In genomic region chr16:89805136-89805905, GRCh38 we compare ENCODE assay signal across 2 cellular contexts.
A peak's percentile ranks its signal among the peaks of the same experiment; 100 is the strongest.
TF ChIP-seq lines count a peak whose summit lies in the region.

No MANE protein-coding gene starts in this region.

TF ChIP-seq in K562, 482 proteins besides CTCF, POLR2A, EP300 and RAD21:
- peak; percentile 23; the same call in 1 of the 2 replicates for TF ChIP-seq POLR2G (IDR thresholded peaks at IDR 0.05; ENCODE audit: low read depth, low read length)
- no peak for TF ChIP-seq KLF13 (tag; IDR thresholded peaks at IDR 0.05; ENCODE audit: borderline replicate concordance, low read depth)
- no peak for TF ChIP-seq NFRKB (IDR thresholded peaks at IDR 0.05; ENCODE audit: low read depth)
- no peak for TF ChIP-seq ILF3 (IDR thresholded peaks at IDR 0.05; ENCODE audit: borderline replicate concordance)
- TF ChIP-seq, protein P1, sequence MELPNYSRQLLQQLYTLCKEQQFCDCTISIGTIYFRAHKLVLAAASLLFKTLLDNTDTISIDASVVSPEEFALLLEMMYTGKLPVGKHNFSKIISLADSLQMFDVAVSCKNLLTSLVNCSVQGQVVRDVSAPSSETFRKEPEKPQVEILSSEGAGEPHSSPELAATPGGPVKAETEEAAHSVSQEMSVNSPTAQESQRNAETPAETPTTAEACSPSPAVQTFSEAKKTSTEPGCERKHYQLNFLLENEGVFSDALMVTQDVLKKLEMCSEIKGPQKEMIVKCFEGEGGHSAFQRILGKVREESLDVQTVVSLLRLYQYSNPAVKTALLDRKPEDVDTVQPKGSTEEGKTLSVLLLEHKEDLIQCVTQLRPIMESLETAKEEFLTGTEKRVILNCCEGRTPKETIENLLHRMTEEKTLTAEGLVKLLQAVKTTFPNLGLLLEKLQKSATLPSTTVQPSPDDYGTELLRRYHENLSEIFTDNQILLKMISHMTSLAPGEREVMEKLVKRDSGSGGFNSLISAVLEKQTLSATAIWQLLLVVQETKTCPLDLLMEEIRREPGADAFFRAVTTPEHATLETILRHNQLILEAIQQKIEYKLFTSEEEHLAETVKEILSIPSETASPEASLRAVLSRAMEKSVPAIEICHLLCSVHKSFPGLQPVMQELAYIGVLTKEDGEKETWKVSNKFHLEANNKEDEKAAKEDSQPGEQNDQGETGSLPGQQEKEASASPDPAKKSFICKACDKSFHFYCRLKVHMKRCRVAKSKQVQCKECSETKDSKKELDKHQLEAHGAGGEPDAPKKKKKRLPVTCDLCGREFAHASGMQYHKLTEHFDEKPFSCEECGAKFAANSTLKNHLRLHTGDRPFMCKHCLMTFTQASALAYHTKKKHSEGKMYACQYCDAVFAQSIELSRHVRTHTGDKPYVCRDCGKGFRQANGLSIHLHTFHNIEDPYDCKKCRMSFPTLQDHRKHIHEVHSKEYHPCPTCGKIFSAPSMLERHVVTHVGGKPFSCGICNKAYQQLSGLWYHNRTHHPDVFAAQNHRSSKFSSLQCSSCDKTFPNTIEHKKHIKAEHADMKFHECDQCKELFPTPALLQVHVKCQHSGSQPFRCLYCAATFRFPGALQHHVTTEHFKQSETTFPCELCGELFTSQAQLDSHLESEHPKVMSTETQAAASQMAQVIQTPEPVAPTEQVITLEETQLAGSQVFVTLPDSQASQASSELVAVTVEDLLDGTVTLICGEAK (IDR thresholded peaks at IDR 0.05), result no peak
- TF ChIP-seq, protein P1 (CRISPR knock-in tag; IDR thresholded peaks at IDR 0.05), result no peak
- no peak for TF ChIP-seq EP400 (IDR thresholded peaks at IDR 0.05)
- TF ChIP-seq ZNF143 (CRISPR knock-in tag; IDR thresholded peaks at IDR 0.05), result no peak
- peak; percentile 32; the same call in 1 of the 2 replicates for TF ChIP-seq RBFOX2 (IDR thresholded peaks at IDR 0.05; ENCODE audit: low read depth, low read length)
- TF ChIP-seq, protein P2, sequence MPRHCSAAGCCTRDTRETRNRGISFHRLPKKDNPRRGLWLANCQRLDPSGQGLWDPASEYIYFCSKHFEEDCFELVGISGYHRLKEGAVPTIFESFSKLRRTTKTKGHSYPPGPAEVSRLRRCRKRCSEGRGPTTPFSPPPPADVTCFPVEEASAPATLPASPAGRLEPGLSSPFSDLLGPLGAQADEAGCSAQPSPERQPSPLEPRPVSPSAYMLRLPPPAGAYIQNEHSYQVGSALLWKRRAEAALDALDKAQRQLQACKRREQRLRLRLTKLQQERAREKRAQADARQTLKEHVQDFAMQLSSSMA (CRISPR knock-in tag; IDR thresholded peaks at IDR 0.05), result no peak
- no peak for TF ChIP-seq ZNF282 (CRISPR knock-in tag; IDR thresholded peaks at IDR 0.05)

TF ChIP-seq in HepG2, 621 proteins besides CTCF, POLR2A, EP300 and RAD21:
- TF ChIP-seq, protein P3, sequence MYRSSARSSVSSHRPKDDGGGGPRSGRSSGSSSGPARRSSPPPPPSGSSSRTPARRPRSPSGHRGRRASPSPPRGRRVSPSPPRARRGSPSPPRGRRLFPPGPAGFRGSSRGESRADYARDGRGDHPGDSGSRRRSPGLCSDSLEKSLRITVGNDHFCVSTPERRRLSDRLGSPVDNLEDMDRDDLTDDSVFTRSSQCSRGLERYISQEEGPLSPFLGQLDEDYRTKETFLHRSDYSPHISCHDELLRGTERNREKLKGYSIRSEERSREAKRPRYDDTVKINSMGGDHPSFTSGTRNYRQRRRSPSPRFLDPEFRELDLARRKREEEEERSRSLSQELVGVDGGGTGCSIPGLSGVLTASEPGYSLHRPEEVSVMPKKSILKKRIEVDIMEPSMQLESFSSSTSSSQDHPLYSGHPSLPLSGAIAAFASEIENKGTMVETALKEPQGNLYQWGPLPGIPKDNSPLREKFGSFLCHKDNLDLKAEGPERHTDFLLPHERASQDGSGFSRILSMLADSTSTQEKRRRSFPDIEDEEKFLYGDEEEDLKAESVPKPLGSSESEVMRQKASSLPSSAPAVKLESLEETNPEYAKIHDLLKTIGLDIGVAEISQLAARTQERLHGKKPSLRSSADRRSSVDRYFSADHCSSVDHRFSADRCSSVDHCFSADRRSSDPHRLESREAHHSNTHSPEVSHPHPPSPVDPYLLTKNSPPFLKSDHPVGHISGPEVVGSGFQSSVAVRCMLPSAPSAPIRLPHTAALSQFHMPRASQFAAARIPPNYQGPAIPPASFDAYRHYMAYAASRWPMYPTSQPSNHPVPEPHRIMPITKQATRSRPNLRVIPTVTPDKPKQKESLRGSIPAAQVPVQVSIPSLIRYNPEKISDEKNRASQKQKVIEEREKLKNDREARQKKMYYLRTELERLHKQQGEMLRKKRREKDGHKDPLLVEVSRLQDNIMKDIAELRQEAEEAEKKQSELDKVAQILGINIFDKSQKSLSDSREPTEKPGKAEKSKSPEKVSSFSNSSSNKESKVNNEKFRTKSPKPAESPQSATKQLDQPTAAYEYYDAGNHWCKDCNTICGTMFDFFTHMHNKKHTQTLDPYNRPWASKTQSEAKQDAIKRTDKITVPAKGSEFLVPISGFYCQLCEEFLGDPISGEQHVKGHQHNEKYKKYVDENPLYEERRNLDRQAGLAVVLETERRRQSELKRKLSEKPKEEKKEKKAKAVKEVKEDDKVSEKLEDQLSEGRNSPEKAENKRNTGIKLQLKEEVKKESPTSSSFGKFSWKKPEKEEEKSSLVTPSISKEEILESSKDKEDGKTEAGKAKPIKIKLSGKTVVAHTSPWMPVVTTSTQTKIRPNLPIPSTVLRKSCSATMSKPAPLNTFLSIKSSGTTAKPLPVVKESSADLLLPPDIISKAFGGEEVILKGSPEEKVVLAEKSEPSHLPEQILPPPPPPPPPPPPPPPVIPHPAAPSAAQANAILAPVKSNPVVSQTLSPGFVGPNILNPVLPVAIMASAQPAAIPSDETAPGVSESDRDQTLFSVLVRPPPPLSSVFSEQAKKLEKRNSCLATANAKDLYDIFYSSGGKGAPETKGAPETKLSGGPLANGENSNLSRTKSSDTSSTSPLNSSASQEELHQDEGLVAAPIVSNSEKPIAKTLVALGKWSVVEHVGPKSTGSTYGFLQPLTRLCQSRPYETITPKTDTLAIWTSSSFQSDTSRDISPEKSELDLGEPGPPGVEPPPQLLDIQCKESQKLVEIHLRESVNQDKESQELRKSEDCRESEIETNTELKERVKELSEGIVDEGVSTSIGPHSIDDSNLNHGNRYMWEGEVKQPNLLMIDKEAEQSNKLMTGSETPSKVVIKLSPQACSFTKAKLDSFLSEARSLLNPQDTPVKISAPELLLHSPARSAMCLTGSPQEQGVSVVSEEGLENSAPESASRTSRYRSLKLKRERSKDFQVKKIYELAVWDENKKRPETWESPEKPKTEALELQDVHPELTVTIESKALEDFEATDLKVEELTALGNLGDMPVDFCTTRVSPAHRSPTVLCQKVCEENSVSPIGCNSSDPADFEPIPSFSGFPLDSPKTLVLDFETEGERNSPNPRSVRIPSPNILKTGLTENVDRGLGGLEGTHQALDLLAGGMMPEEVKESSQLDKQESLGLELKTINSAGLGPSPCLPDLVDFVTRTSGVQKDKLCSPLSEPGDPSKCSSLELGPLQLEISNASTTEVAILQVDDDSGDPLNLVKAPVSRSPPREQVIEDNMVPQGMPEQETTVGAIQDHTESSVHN (CRISPR knock-in tag; IDR thresholded peaks at IDR 0.05), result no peak
- TF ChIP-seq, protein P4, sequence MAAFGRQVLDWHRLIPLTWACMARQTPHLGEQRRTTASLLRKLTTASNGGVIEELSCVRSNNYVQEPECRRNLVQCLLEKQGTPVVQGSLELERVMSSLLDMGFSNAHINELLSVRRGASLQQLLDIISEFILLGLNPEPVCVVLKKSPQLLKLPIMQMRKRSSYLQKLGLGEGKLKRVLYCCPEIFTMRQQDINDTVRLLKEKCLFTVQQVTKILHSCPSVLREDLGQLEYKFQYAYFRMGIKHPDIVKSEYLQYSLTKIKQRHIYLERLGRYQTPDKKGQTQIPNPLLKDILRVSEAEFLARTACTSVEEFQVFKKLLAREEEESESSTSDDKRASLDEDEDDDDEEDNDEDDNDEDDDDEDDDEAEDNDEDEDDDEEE (CRISPR knock-in tag; IDR thresholded peaks at IDR 0.05), result no peak
TF ChIP-seq in HepG2: peak in this region for 0.
